In genomic region chr3:185134532-185134931, GRCh38 we compare ENCODE assay signal across 15 cellular contexts. TPM values are rescaled to one million over a fixed set of nuclear protein-coding genes. Genes with fewer than 3 reads are reported as not detected.
A peak's percentile ranks its signal among the peaks of the same experiment; 100 is the strongest.
DNase-seq lines count a peak whose midpoint lies in the region; TF ChIP-seq lines count a peak whose summit lies in the region.
"Had no signal": no experiment of that assay in that cellular context is flagged by ENCODE, and none has a peak within 500 bp of the region (broad histone marks: within the 10 kb centered on the region; RNA-seq: fewer than 3 reads in every experiment).

No MANE protein-coding gene starts in this region.

- H3K27ac ChIP-seq in muscle layer of colon (ENCODE audit: low read depth, low read length) (peak overlapping the region; percentile 31), brain microvascular endothelial cell (no peak overlapping the region)
- H3K27ac ChIP-seq: C4-2B had no signal

- TF ChIP-seq CTCF in glutamatergic neuron (IDR thresholded peaks at IDR 0.05; ENCODE audit: partially characterized antibody, unreplicated experiment): no peak
- no peak for TF ChIP-seq CTCF in brain microvascular endothelial cell (IDR thresholded peaks at IDR 0.05; ENCODE audit: low read depth, low read length, missing control alignments)

- H3K4me3 ChIP-seq in muscle layer of colon (ENCODE audit: low read depth in 1 of 2, low read length in 2 of 2): no peak overlapping the region
- H3K4me3 ChIP-seq in brain microvascular endothelial cell (ENCODE audit: low read depth, low read length): no peak overlapping the region
- H3K4me3 ChIP-seq: GM23338 had no signal

- H3K36me3 ChIP-seq in muscle layer of colon (ENCODE audit: insufficient read depth, low read length): no peaks in the 10 kb centered on the region
- no peaks in the 10 kb centered on the region for H3K36me3 ChIP-seq in brain microvascular endothelial cell (replicated peaks)

- H3K9ac ChIP-seq in muscle layer of colon (ENCODE audit: low read length): no peak overlapping the region

- H3K4me3 Mint-ChIP-seq in glutamatergic neuron (ENCODE audit: unreplicated experiment): no peak overlapping the region
- H3K4me3 Mint-ChIP-seq: CD8-positive, alpha-beta T cell; GM23338; H9 had no signal

- peaks cover 4% of the 10 kb centered on the region for H3K36me3 Mint-ChIP-seq in glutamatergic neuron (ENCODE audit: unreplicated experiment)
- H3K36me3 Mint-ChIP-seq: CD4-positive, CD25-positive, alpha-beta regulatory T cell; CD8-positive, alpha-beta T cell had no signal

- DNase-seq in NCI-H69 (lab: John Stamatoyannopoulos, UW) (peak; percentile 13), glutamatergic neuron (no peak), medulla oblongata (ENCODE audit: extremely low spot score) (no peak), brain microvascular endothelial cell (no peak), C1 segment of cervical spinal cord (lab: John Stamatoyannopoulos, UW) (no peak)
- DNase-seq: CD4-positive, CD25-positive, alpha-beta regulatory T cell; CD8-positive, alpha-beta T cell; DMS 273 treated with DMSO at 0.1 percent for 48 hours; DMS79; GF-D8; H9 had no signal

- peaks cover 1% of the 10 kb centered on the region for H3K9me3 Mint-ChIP-seq in glutamatergic neuron (ENCODE audit: unreplicated experiment)
- H3K9me3 Mint-ChIP-seq: CD8-positive, alpha-beta T cell; GM23338; H9 had no signal

- H3K27ac Mint-ChIP-seq in glutamatergic neuron (ENCODE audit: unreplicated experiment): peak overlapping the region; percentile 2
- H3K27ac Mint-ChIP-seq: CD4-positive, CD25-positive, alpha-beta regulatory T cell; CD8-positive, alpha-beta T cell; GM23338; H9 had no signal

- peaks cover 20% of the 10 kb centered on the region for H3K4me1 Mint-ChIP-seq in glutamatergic neuron (ENCODE audit: low read depth, unreplicated experiment)
- H3K4me1 Mint-ChIP-seq: CD4-positive, CD25-positive, alpha-beta regulatory T cell; GM23338; H9 had no signal

- H3K4me1 ChIP-seq in muscle layer of colon (ENCODE audit: insufficient read depth, low read length): peaks cover 23% of the 10 kb centered on the region

- no peaks in the 10 kb centered on the region for H3K27me3 Mint-ChIP-seq in glutamatergic neuron (ENCODE audit: unreplicated experiment)

- H3K27me3 ChIP-seq in muscle layer of colon (ENCODE audit: control insufficient read depth in 1 of 2, insufficient read depth in 2 of 2, low read length in 2 of 2) (no peaks in the 10 kb centered on the region), brain microvascular endothelial cell (replicated peaks) (no peaks in the 10 kb centered on the region)

- in situ Hi-C loops in brain microvascular endothelial cell (cut with HindIII; ENCODE audit: low pct_ligation_motif_present, low sequenced_read_pairs): no loop called here

- no peaks in the 10 kb centered on the region for H3K9me3 ChIP-seq in muscle layer of colon (ENCODE audit: low read length)

RNA-seq across cellular contexts. Expression of gene C3orf70, which starts 18.3 kb away (rescaled TPM):
- 44.5 TPM for total RNA-seq in glutamatergic neuron (ENCODE audit: unreplicated experiment)
- total RNA-seq: CD4-positive, CD25-positive, alpha-beta regulatory T cell; CD8-positive, alpha-beta T cell; G401 had no signal
